In genomic region chr4:8185280-8185679, GRCh38 we compare ENCODE assay signal across 17 cellular contexts. TPM values are rescaled to one million over a fixed set of nuclear protein-coding genes. Genes with fewer than 3 reads are reported as not detected.
DNase-seq lines count a peak whose midpoint lies in the region; ATAC-seq, FAIRE-seq and TF ChIP-seq lines count a peak whose summit lies in the region.
"Had no signal": no experiment of that assay in that cellular context is flagged by ENCODE, and none has a peak within 500 bp of the region (broad histone marks: within the 10 kb centered on the region; RNA-seq: fewer than 3 reads in every experiment).

No MANE protein-coding gene starts in this region.

- H2AK5ac ChIP-seq in trophoblast cell (ENCODE audit: low read length): no peak overlapping the region

- H2AFZ ChIP-seq in GM23248 (no peak overlapping the region), trophoblast cell (ENCODE audit: insufficient read depth, low read length, poor library complexity) (no peak overlapping the region)
- H2AFZ ChIP-seq: parathyroid adenoma had no signal

- ATAC-seq in A549 (no peak), GM21515 (IDR thresholded peaks at IDR 0.05; ENCODE audit: unreplicated experiment) (no peak)

- no peak for TF ChIP-seq RAD21 in A549 (conservative IDR thresholded peaks at IDR 0.05 in 1 of 2, IDR thresholded peaks at IDR 0.05 in 1 of 2)

- no peak overlapping the region for H2BK5ac ChIP-seq in trophoblast cell (ENCODE audit: low read depth, low read length, poor library complexity)

- H3K4ac ChIP-seq in trophoblast cell (ENCODE audit: low read depth, low read length): no peak overlapping the region

- no peak overlapping the region for H4K91ac ChIP-seq in trophoblast cell (ENCODE audit: low read depth, low read length)

- H2BK120ac ChIP-seq in trophoblast cell (ENCODE audit: insufficient read depth, low read length, poor library complexity): no peak overlapping the region

- H3K23ac ChIP-seq in trophoblast cell (ENCODE audit: low read length): no peak overlapping the region

- H3K9me3 ChIP-seq in A549: no peaks in the 10 kb centered on the region
- H3K9me3 ChIP-seq in GM23248 (ENCODE audit: low read depth): no peaks in the 10 kb centered on the region
- H3K9me3 ChIP-seq in SJSA1 (replicated peaks): no peaks in the 10 kb centered on the region
- peaks cover 3% of the 10 kb centered on the region for H3K9me3 ChIP-seq in trophoblast cell (ENCODE audit: insufficient read depth, low read depth, low read length)

- no peaks in the 10 kb centered on the region for H4K20me1 ChIP-seq in GM23248 (ENCODE audit: insufficient read depth)

- no peak for FAIRE-seq in A549 (lab: Jason Lieb, UNC)
- FAIRE-seq: G401.6 had no signal

- H3K18ac ChIP-seq in trophoblast cell (ENCODE audit: low read length): no peak overlapping the region

- no peak for DNase-seq in A549 (ENCODE audit: low read depth in 1 of 2, low spot score in 1 of 2)
- peak; percentile 96 for DNase-seq in GM23248
- peak; percentile 50 to 70 for DNase-seq in SJSA1 (ENCODE audit: low read depth in 1 of 2, low spot score in 2 of 2)
- DNase-seq in fibroblast of peridontal ligament (ENCODE audit: extremely low read depth): peak; percentile 97
- DNase-seq in SK-N-DZ (ENCODE audit: low spot score): no peak
- DNase-seq in NCI-H187 treated with DMSO at 0.1 percent for 48 hours (lab: John Stamatoyannopoulos, UW): no peak
- no peak for DNase-seq in trophoblast cell
- DNase-seq: activated T-cell treated with anti-CD3 and anti-CD28 coated beads for 4 hours; amniotic stem cell; C1 segment of cervical spinal cord; mesendoderm; NCI-H748 treated with DMSO at 0.1 percent for 48 hours; stimulated activated CD4-positive, alpha-beta T cell treated with anti-CD3 and anti-CD28 coated beads, Interleukin-2, amount 100 ng/mL, for 24 hours; WERI-Rb-1 had no signal

- no peak overlapping the region for H4K12ac ChIP-seq in trophoblast cell (ENCODE audit: low read depth, low read length)

- no peak overlapping the region for H3K4me2 ChIP-seq in A549
- peak overlapping the region; percentile 53 for H3K4me2 ChIP-seq in GM23248 (ENCODE audit: unreplicated experiment)
- no peak overlapping the region for H3K4me2 ChIP-seq in trophoblast cell (ENCODE audit: low read length)

- H3K9me2 ChIP-seq in GM23248 (ENCODE audit: insufficient read depth): no peaks in the 10 kb centered on the region

- POLR2A ChIA-PET in A549 (lab: Yijun Ruan, JAX): no interaction called here

- no peak for TF ChIP-seq POLR2A in A549 (IDR thresholded peaks at IDR 0.05; ENCODE audit: low read length)

- H3K36me3 ChIP-seq in GM23248 (ENCODE audit: low read depth) (no peaks in the 10 kb centered on the region), SJSA1 (no peaks in the 10 kb centered on the region), trophoblast cell (ENCODE audit: control insufficient read depth in 1 of 2, insufficient read depth in 2 of 2, low read length in 2 of 2) (no peaks in the 10 kb centered on the region)
- H3K36me3 ChIP-seq: WERI-Rb-1 had no signal

- H3K4me3 ChIP-seq in A549 (no peak overlapping the region), GM23248 (peak overlapping the region; percentile 33; the same call in 1 of the 2 replicates), SJSA1 (no peak overlapping the region), trophoblast cell (ENCODE audit: low read depth, low read length) (no peak overlapping the region)

- WGBS in A549 (ENCODE audit: missing lambda C conversion rate): 64% methylated on average over 10 of the region's 10 CpGs
- 1 to 8% methylated on average over 9 to 10 of the region's 10 CpGs for WGBS in GM23248 (ENCODE audit: low coverage in 1 of 2, low lambda C conversion rate in 2 of 2, missing lambda C conversion rate in 2 of 2), 2 experiments
- no CpG with 5 or more reads among the region's 10 CpGs for WGBS in trophoblast cell (ENCODE audit: extremely low coverage, insufficient coverage, insufficient read length)

- CTCF ChIA-PET in A549 (lab: Yijun Ruan, JAX): interaction anchor here (0.7 to 1.8 kb wide), 3 partner anchors 8 to 243 kb away, joined by 3 to 8 read pairs (median 5); no protein-coding TSS in a partner anchor

- H3K27me3 ChIP-seq in GM23248 (replicated peaks; ENCODE audit: insufficient read depth): no peaks in the 10 kb centered on the region
- no peaks in the 10 kb centered on the region for H3K27me3 ChIP-seq in SJSA1 (replicated peaks)
- no peaks in the 10 kb centered on the region for H3K27me3 ChIP-seq in trophoblast cell (ENCODE audit: insufficient read depth, low read length)

- in situ Hi-C loops in GM23248 (cut with MboI): no loop called here

- H3K9ac ChIP-seq in GM23248: peak overlapping the region; percentile 10; the same call in 1 of the 2 replicates
- H3K9ac ChIP-seq in trophoblast cell (ENCODE audit: low read length): no peak overlapping the region
- H3K9ac ChIP-seq: parathyroid adenoma had no signal

- no peaks in the 10 kb centered on the region for H3K79me2 ChIP-seq in GM23248 (ENCODE audit: insufficient read depth)
- H3K79me2 ChIP-seq in trophoblast cell (ENCODE audit: control insufficient read depth, insufficient read depth, low read length, poor library complexity): no peaks in the 10 kb centered on the region
- H3K79me2 ChIP-seq: parathyroid adenoma had no signal

- no peak for TF ChIP-seq CTCF in A549 (IDR thresholded peaks at IDR 0.05)

- H3K27ac ChIP-seq in A549 (peak overlapping the region; percentile 38 to 45; a peak in 3 of 6 replicates), GM23248 (peak overlapping the region; percentile 47), SJSA1 (no peak overlapping the region), trophoblast cell (ENCODE audit: low read depth, low read length) (no peak overlapping the region)
- H3K27ac ChIP-seq: parathyroid adenoma, WERI-Rb-1 had no signal

- H4K8ac ChIP-seq in trophoblast cell (ENCODE audit: low read depth, low read length): no peak overlapping the region

- H3K4me1 ChIP-seq in A549: peaks cover 54% of the 10 kb centered on the region
- peaks cover 18% of the 10 kb centered on the region for H3K4me1 ChIP-seq in GM23248 (ENCODE audit: insufficient read depth)
- H3K4me1 ChIP-seq in SJSA1 (replicated peaks): peaks cover 42% of the 10 kb centered on the region
- peaks cover 8 to 12% of the 10 kb centered on the region in 2 experiments for H3K4me1 ChIP-seq in trophoblast cell (ENCODE audit: control insufficient read depth in 1 of 2, insufficient read depth in 2 of 2, low read length in 2 of 2)
- H3K4me1 ChIP-seq: parathyroid adenoma had no signal

- no peak overlapping the region for H3K14ac ChIP-seq in trophoblast cell (ENCODE audit: low read length)

- H3K79me1 ChIP-seq in trophoblast cell (ENCODE audit: low read length): no peaks in the 10 kb centered on the region

- TF ChIP-seq EP300 in A549 (IDR thresholded peaks at IDR 0.05): no peak

- H3F3A ChIP-seq in GM23248 (ENCODE audit: insufficient read depth): peaks cover 18% of the 10 kb centered on the region

- H2BK12ac ChIP-seq in trophoblast cell (ENCODE audit: low read length): no peak overlapping the region

TF ChIP-seq in A549, 52 proteins besides CTCF, POLR2A, EP300 and RAD21 (continues in another document):
- TF ChIP-seq, protein P1, sequence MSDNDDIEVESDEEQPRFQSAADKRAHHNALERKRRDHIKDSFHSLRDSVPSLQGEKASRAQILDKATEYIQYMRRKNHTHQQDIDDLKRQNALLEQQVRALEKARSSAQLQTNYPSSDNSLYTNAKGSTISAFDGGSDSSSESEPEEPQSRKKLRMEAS (IDR thresholded peaks at IDR 0.05): no peak
- no peak for TF ChIP-seq HOXB13 (CRISPR knock-in tag; IDR thresholded peaks at IDR 0.05; ENCODE audit: low read depth)
- no peak for TF ChIP-seq RFX5 (IDR thresholded peaks at IDR 0.05)
- TF ChIP-seq ESRRA (IDR thresholded peaks at IDR 0.05; ENCODE audit: borderline replicate concordance, low read length): no peak
- TF ChIP-seq NR3C1 (IDR thresholded peaks at IDR 0.05): no peak
- TF ChIP-seq BHLHE40 (IDR thresholded peaks at IDR 0.05; ENCODE audit: low read depth, low read length): no peak
- no peak for TF ChIP-seq GATA3 (IDR thresholded peaks at IDR 0.05; ENCODE audit: borderline replicate concordance)
- no peak for TF ChIP-seq ATOH8 (CRISPR knock-in tag; IDR thresholded peaks at IDR 0.05; ENCODE audit: low read depth)
- no peak for TF ChIP-seq ZFP36 (IDR thresholded peaks at IDR 0.05; ENCODE audit: borderline replicate concordance, partially characterized antibody)
- no peak for TF ChIP-seq CHD2 (IDR thresholded peaks at IDR 0.05; ENCODE audit: low read length, partially characterized antibody)

RNA-seq across cellular contexts. Expression of gene SH3TC1, which starts 13.8 kb away (rescaled TPM):
- polyA plus RNA-seq in A549 (2011; rRNA removed) (2.8 and 3.3 TPM in 2 replicates), A549 (2017; fragmentation: RNase III; extraction: RNeasy Plus Mini Kit Qiagen cat#74134 plus additional on column Dnase treatment) (5.4 to 8.1 TPM (median 7.4 TPM) in 3 replicates), GM23248 (2016; fragmentation: Nextera tagmentation; extraction: Ambion mirVana) (0.57 and 2.3 TPM in 2 replicates)
- polyA plus RNA-seq in A549 (2012; cell fraction: cytosol; rRNA removed): 5.0 and 6.4 TPM in 2 replicates
- 22.6 and 31.5 TPM in 2 replicates for polyA plus RNA-seq in A549 (2012; cell fraction: nucleus; rRNA removed)
- 6.0 and 8.6 TPM in 2 replicates for polyA minus RNA-seq in A549 (2011; rRNA and poly(A)+ RNA removed)
- 6.5 and 9.9 TPM in 2 replicates for total RNA-seq in GM23248 (2014; rRNA removed; shearing (Covaris generic))
- 1.4 and 4.3 TPM in 2 replicates for total RNA-seq in SJSA1 (2014; rRNA removed; shearing (Covaris generic))
- 0.26 and 1.7 TPM in 2 replicates for polyA plus RNA-seq in SK-N-DZ (2014; cell fraction: cytosol; rRNA removed)
- polyA plus RNA-seq in SK-N-DZ (2014; cell fraction: nucleus; rRNA removed): 0.84 and 3.0 TPM in 2 replicates
- 12.8 and 13.1 TPM in 2 replicates for polyA plus RNA-seq in trophoblast cell (2013)

RNA-seq across cellular contexts. Expression of gene ABLIM2, which starts 26.7 kb away (rescaled TPM):
- polyA plus RNA-seq in A549 (2011; rRNA removed): 0.21 and 0.37 TPM in 2 replicates
- 0.19 and 0.46 TPM in 2 replicates for polyA plus RNA-seq in A549 (2012; cell fraction: cytosol; rRNA removed)
- 0.34 TPM in 2 replicates for polyA plus RNA-seq in A549 (2012; cell fraction: nucleus; rRNA removed)
- polyA plus RNA-seq in A549 (2017; fragmentation: RNase III; extraction: RNeasy Plus Mini Kit Qiagen cat#74134 plus additional on column Dnase treatment): 0.31 to 0.40 TPM (median 0.32 TPM) in 3 replicates
- polyA minus RNA-seq in A549 (2011; rRNA and poly(A)+ RNA removed): 0.12 and 0.68 TPM in 2 replicates
- not detected in 2 replicates for total RNA-seq in GM23248 (2014; rRNA removed; shearing (Covaris generic))
- not detected in 2 replicates for polyA plus RNA-seq in GM23248 (2016; fragmentation: Nextera tagmentation; extraction: Ambion mirVana)
- 0.13 TPM in 1 of 2 replicates, not detected in the other for total RNA-seq in SJSA1 (2014; rRNA removed; shearing (Covaris generic))
- polyA plus RNA-seq in SK-N-DZ (2014; cell fraction: cytosol; rRNA removed): 0.16 and 0.37 TPM in 2 replicates
- 0.08 TPM in 1 of 2 replicates, not detected in the other for polyA plus RNA-seq in SK-N-DZ (2014; cell fraction: nucleus; rRNA removed)
- 3.0 and 3.2 TPM in 2 replicates for polyA plus RNA-seq in trophoblast cell (2013)

Comparison
In these comparisons a context has a peak if more than half of its experiments do, and no peak if none do; other contexts are left out.
1. DNase-seq: peak in GM23248 (single experiment), SJSA1 (2 of 2) and fibroblast of peridontal ligament (single experiment); none in A549 (0 of 2), SK-N-DZ (single experiment), NCI-H187 treated with DMSO at 0.1 percent for 48 hours (single experiment) and trophoblast cell (0 of 2).
2. H3K27ac ChIP-seq: peak in A549 (2 of 2) and GM23248 (single experiment); none in SJSA1 (single experiment) and trophoblast cell (single experiment).